8 cellular contexts compared by ENCODE assay signal in the genomic region with DNA sequence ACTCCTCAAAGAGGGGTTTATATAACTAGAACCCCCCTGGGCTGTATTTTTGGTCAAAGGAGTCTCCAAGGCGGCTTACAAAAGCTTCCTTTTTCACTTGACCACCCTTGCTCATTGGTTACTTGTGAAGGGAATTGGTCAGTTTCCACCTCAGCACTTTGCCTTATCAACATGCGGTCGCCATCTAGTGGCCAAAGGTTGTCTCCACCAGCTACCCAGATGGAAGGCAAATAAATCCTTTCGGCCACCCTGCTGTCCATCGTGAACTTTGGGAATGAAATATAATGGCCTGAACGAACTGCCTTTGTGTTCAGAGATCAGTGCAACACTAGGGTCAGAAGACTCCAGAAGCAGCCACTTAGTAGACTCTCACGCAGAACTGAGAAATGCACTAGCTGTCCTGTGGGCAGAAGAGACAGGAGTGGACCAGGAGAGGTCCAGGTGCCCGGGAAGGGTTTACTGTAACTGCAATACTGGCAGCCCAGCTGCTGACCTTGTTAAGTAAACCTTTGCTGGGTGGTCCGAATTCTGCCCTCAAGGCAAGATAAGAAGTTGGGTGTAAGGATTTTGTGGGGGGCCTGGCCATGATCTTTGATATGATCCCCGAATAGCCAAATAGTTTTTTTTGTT.
A peak's percentile ranks its signal among the peaks of the same experiment; 100 is the strongest.
DNase-seq lines count a peak whose midpoint lies in the region; ATAC-seq lines count a peak whose summit lies in the region.

No MANE protein-coding gene starts in this region.

- H3K9ac ChIP-seq in NT2/D1 (ENCODE audit: insufficient read length, low read depth), result no peak overlapping the region

- DNase-seq in activated gamma-delta T cell treated with Interleukin-2 at 50 U/mL for 16 hours, result peak; percentile 31
- no peak for DNase-seq in activated gamma-delta T cell (lab: John Stamatoyannopoulos, UW)
- DNase-seq in NT2/D1 (ENCODE audit: low read depth, low spot score), result peak; percentile 52
- peak; percentile 14 for DNase-seq in activated T-helper 1 cell treated with anti-CD3 and anti-CD28 coated beads, Interleukin-12 subunit alpha, Interleukin-12 subunit beta, Interleukin-2, Interleukin-4 antibody, amounts not matched to agents 30 ng/mL and 10 ng/mL and 1 ng/mL, durations not matched to agents 14 hours and 24 hours and 36 hours (ENCODE audit: low spot score)
- peak; percentile 74 for DNase-seq in foreskin melanocyte
- peak; percentile 53 for DNase-seq in occipital lobe (lab: John Stamatoyannopoulos, UW)

- H3K9me3 ChIP-seq in NT2/D1 (ENCODE audit: insufficient read depth, low read length), result no peaks in the 10 kb centered on the region

- no peak overlapping the region for H3K27ac Mint-ChIP-seq in activated T-helper 1 cell treated with anti-CD3 and anti-CD28 coated beads, Interleukin-12 subunit alpha, Interleukin-12 subunit beta, Interleukin-2, Interleukin-4 antibody, amounts not matched to agents 30 ng/mL and 10 ng/mL and 1 ng/mL, durations not matched to agents 14 hours and 24 hours and 36 hours

- H3K9me3 Mint-ChIP-seq in activated T-helper 1 cell treated with anti-CD3 and anti-CD28 coated beads, Interleukin-12 subunit alpha, Interleukin-12 subunit beta, Interleukin-2, Interleukin-4 antibody, amounts not matched to agents 30 ng/mL and 10 ng/mL and 1 ng/mL, durations not matched to agents 14 hours and 24 hours and 36 hours, result no peaks in the 10 kb centered on the region

- no peaks in the 10 kb centered on the region for H3K4me1 ChIP-seq in NT2/D1 (ENCODE audit: insufficient read depth, insufficient read length)

- intact Hi-C loops in activated T-helper 1 cell treated with anti-CD3 and anti-CD28 coated beads, Interleukin-12 subunit alpha, Interleukin-12 subunit beta, Interleukin-2, Interleukin-4 antibody, amounts not matched to agents 30 ng/mL and 10 ng/mL and 1 ng/mL, durations not matched to agents 14 hours and 24 hours and 36 hours (cut with micrococcal nuclease), result loop anchor here (1.0 to 5.0 kb wide), 4 partner anchors 18 to 216 kb away; no protein-coding TSS in a partner anchor

- no peak overlapping the region for H3K4me3 Mint-ChIP-seq in activated T-helper 1 cell treated with anti-CD3 and anti-CD28 coated beads, Interleukin-12 subunit alpha, Interleukin-12 subunit beta, Interleukin-2, Interleukin-4 antibody, amounts not matched to agents 30 ng/mL and 10 ng/mL and 1 ng/mL, durations not matched to agents 14 hours and 24 hours and 36 hours

- no peaks in the 10 kb centered on the region for H3K4me1 Mint-ChIP-seq in activated T-helper 1 cell treated with anti-CD3 and anti-CD28 coated beads, Interleukin-12 subunit alpha, Interleukin-12 subunit beta, Interleukin-2, Interleukin-4 antibody, amounts not matched to agents 30 ng/mL and 10 ng/mL and 1 ng/mL, durations not matched to agents 14 hours and 24 hours and 36 hours (ENCODE audit: low read depth)

- H3K27me3 Mint-ChIP-seq in activated T-helper 1 cell treated with anti-CD3 and anti-CD28 coated beads, Interleukin-12 subunit alpha, Interleukin-12 subunit beta, Interleukin-2, Interleukin-4 antibody, amounts not matched to agents 30 ng/mL and 10 ng/mL and 1 ng/mL, durations not matched to agents 14 hours and 24 hours and 36 hours (ENCODE audit: insufficient read depth), result no peaks in the 10 kb centered on the region

- H3K4me3 ChIP-seq in NT2/D1 (ENCODE audit: insufficient read length, low read depth), result no peak overlapping the region

- ATAC-seq in HG02763 (IDR thresholded peaks at IDR 0.05; ENCODE audit: unreplicated experiment), result peak; percentile 63
- ATAC-seq in GM19455 (IDR thresholded peaks at IDR 0.05; ENCODE audit: unreplicated experiment), result no peak

- no peaks in the 10 kb centered on the region for H3K36me3 Mint-ChIP-seq in activated T-helper 1 cell treated with anti-CD3 and anti-CD28 coated beads, Interleukin-12 subunit alpha, Interleukin-12 subunit beta, Interleukin-2, Interleukin-4 antibody, amounts not matched to agents 30 ng/mL and 10 ng/mL and 1 ng/mL, durations not matched to agents 14 hours and 24 hours and 36 hours (ENCODE audit: low read depth)

- H3K36me3 ChIP-seq in NT2/D1 (ENCODE audit: insufficient read depth, insufficient read length, low read length), result peaks cover 6% of the 10 kb centered on the region

- H3K27me3 ChIP-seq in NT2/D1 (ENCODE audit: insufficient read depth, insufficient read length), result no peaks in the 10 kb centered on the region
